ENCODE assay signal across 26 cellular contexts in the genomic region with DNA sequence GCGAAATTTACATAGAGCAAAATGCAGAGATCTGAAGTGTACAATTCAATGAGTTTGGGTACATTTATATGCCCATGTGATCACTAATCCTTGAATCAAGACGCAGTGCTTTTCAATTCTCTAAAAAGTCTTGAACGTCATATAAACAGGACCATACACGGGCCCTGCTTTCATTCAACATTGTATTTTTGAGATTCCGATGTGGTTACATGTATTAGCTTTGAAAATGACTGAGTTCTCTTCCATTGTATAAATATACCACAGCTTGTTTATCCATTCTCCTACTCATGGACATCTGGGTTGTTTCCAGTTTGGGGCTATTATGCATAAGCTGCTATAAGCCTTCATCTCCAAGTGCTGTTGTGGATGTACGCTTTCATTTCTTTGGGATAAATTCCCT. TPM values are rescaled to one million over a fixed set of nuclear protein-coding genes. Genes with fewer than 3 reads are reported as not detected.
DNase-seq lines count a peak whose midpoint lies in the region; ATAC-seq and TF ChIP-seq lines count a peak whose summit lies in the region.
"Had no signal": no experiment of that assay in that cellular context is flagged by ENCODE, and none has a peak within 500 bp of the region (broad histone marks: within the 10 kb centered on the region; RNA-seq: fewer than 3 reads in every experiment).

No MANE protein-coding gene starts in this region.

- TF ChIP-seq CTCF in choroid plexus epithelial cell (conservative IDR thresholded peaks at IDR 0.05; ENCODE audit: low read depth, low read length) (no peak), gastroesophageal sphincter (IDR thresholded peaks at IDR 0.05) (no peak)

- peak; percentile 63 for ATAC-seq in gastroesophageal sphincter
- no peak for ATAC-seq in HG03108 (IDR thresholded peaks at IDR 0.05; ENCODE audit: unreplicated experiment)
- ATAC-seq: activated T-helper 17 cell treated with anti-CD3 and anti-CD28 coated beads, Interleukin-2, amount 50 U/mL, for 72 hours; left cardiac atrium; naive thymus-derived CD8-positive, alpha-beta T cell had no signal

- H3K4me3 ChIP-seq in choroid plexus epithelial cell (ENCODE audit: low read depth, low read length) (no peak overlapping the region), gastroesophageal sphincter (no peak overlapping the region), stomach smooth muscle (ENCODE audit: low read length in 2 of 2) (peak overlapping the region in 1 of 2 donors; percentile 3), HAP-1 (no peak overlapping the region)
- H3K4me3 ChIP-seq: breast epithelium, MG63, right atrium auricular region had no signal

- DNase-seq in H4 (ENCODE audit: low spot score) (peak; percentile 79), choroid plexus epithelial cell (ENCODE audit: low read depth) (peak; percentile 23), HAP-1 (ENCODE audit: low spot score in 2 of 2) (no peak), NCI-H2081 (lab: John Stamatoyannopoulos, UW) (no peak), CD1c-positive myeloid dendritic cell (ENCODE audit: extremely low spot score) (no peak)
- DNase-seq: activated CD4-positive, alpha-beta T cell treated with anti-CD3 and anti-CD28 coated beads, Interleukin-2, amount 50 U/mL, for 1 hour; activated naive CD8-positive, alpha-beta T cell treated with anti-CD3 and anti-CD28 coated beads for 36 hours; CD4-positive, alpha-beta memory T cell; dermis blood vessel endothelial cell; DMS 273 treated with DMSO at 0.1 percent for 48 hours; GDM1; left cardiac atrium; MG63; naive thymus-derived CD8-positive, alpha-beta T cell; NCI-H1436 treated with DMSO at 0.1 percent for 48 hours; NCI-H2171; NCI-H524 treated with DMSO at 0.1 percent for 48 hours; RPMI8226; SK-N-SH; WERI-Rb-1 had no signal

- no peak for TF ChIP-seq POLR2A in gastroesophageal sphincter (IDR thresholded peaks at IDR 0.05)

- H3K27ac ChIP-seq in gastroesophageal sphincter (peak overlapping the region; percentile 79 to 84 (median 80)), stomach smooth muscle (ENCODE audit: low read length) (peak overlapping the region; percentile 94)
- H3K27ac ChIP-seq: breast epithelium, right atrium auricular region, WERI-Rb-1 had no signal

- in situ Hi-C loops in HAP-1 (cut with MboI; ENCODE audit: low sequenced_read_pairs) = no loop called here

- peak overlapping the region; percentile 69 to 71 for H3K9ac ChIP-seq in stomach smooth muscle (ENCODE audit: low read length in 2 of 2)
- H3K9ac ChIP-seq: SK-N-SH had no signal

- no peaks in the 10 kb centered on the region for H3K9me3 ChIP-seq in gastroesophageal sphincter
- peaks cover 0 to 4% of the 10 kb centered on the region in 2 donors for H3K9me3 ChIP-seq in stomach smooth muscle (ENCODE audit: control insufficient read depth in 2 of 2, low read length in 2 of 2)
- no peaks in the 10 kb centered on the region for H3K9me3 ChIP-seq in HAP-1
- H3K9me3 ChIP-seq: breast epithelium, MG63, right atrium auricular region, SK-N-SH had no signal

- H3K27me3 ChIP-seq in gastroesophageal sphincter (no peaks in the 10 kb centered on the region), stomach smooth muscle (ENCODE audit: control insufficient read depth in 1 of 2, insufficient read depth in 2 of 2, low read length in 2 of 2) (no peaks in the 10 kb centered on the region), HAP-1 (ENCODE audit: low read depth) (no peaks in the 10 kb centered on the region)
- H3K27me3 ChIP-seq: breast epithelium, MG63, right atrium auricular region had no signal

- TF ChIP-seq EP300 in gastroesophageal sphincter (IDR thresholded peaks at IDR 0.05) = no peak

- H3K36me3 ChIP-seq in gastroesophageal sphincter (peaks cover 0 to 33% of the 10 kb centered on the region in 2 donors), stomach smooth muscle (ENCODE audit: control insufficient read depth in 2 of 2, insufficient read depth in 2 of 2, low read length in 2 of 2) (peaks cover 9 to 17% of the 10 kb centered on the region in 2 donors), HAP-1 (replicated peaks) (peaks cover 20% of the 10 kb centered on the region)
- H3K36me3 ChIP-seq: breast epithelium, right atrium auricular region had no signal

- H3K4me1 ChIP-seq in gastroesophageal sphincter (peaks cover 0 to 22% (median 8%) of the 10 kb centered on the region in 3 donors), stomach smooth muscle (ENCODE audit: control insufficient read depth, insufficient read depth, low read length) (peaks cover 20% of the 10 kb centered on the region), HAP-1 (peaks cover 3% of the 10 kb centered on the region; the same call in 1 of the 2 replicates)
- H3K4me1 ChIP-seq: breast epithelium had no signal

- WGBS in gastroesophageal sphincter (ENCODE audit: low coverage in 1 of 2), 2 donors = 34 to 37% methylated on average over 6 of the region's 6 CpGs

RNA-seq across cellular contexts. Expression of gene ZCCHC14, which starts 45.5 kb away (rescaled TPM):
- 5.4 and 6.3 TPM in 2 replicates for total RNA-seq in H4 (2014; rRNA removed; shearing (Covaris generic))
- total RNA-seq in gastroesophageal sphincter = 10 to 100 TPM; 15.5 to 24.9 (median 19.9) TPM

RNA-seq across cellular contexts. Expression of gene MAP1LC3B, which starts 55.2 kb away (rescaled TPM):
- total RNA-seq in H4 (2014; rRNA removed; shearing (Covaris generic)) = 26.6 and 28.5 TPM in 2 replicates
- 10 to 100 TPM; 53.9 to 64.8 (median 57.9) TPM for total RNA-seq in gastroesophageal sphincter

Comparison
In these comparisons a context has a peak if more than half of its experiments do, and no peak if none do; other contexts are left out.
1. DNase-seq: peak in H4 (single experiment) and choroid plexus epithelial cell (single experiment); none in HAP-1 (0 of 2), NCI-H2081 (0 of 2) and CD1c-positive myeloid dendritic cell (single experiment).